Comparison of ENCODE assay signal across 1 cellular context in the genomic region with DNA sequence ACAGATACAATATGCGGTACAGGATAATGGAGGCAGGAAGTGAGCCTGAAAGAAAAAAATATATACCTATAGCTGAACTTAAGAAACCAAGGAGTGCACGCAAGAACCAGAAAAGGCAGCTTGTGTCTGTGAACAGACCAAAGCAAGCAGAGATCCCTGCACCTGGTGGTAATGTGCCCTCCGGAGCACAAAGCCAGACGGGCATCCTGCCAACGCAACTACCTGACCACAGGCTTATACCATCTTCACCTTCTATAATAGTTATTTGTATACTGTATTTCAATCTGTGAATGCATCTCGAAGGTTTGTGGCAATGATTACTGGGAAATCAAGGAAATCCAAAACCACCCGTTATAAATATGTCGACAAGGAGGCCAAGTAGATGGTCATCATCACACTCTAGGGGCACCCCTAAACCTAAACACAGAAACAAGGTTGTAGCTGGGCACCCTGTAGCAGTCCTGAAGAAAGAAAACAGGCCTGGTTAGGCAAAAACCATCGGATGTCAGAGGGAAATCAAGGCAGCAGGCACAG.
TF ChIP-seq lines count a peak whose summit lies in the region.

No MANE protein-coding gene starts in this region.

TF ChIP-seq in SK-N-SH, 30 proteins besides CTCF, POLR2A, EP300 and RAD21 (continued from another document):
- TF ChIP-seq, protein P1, sequence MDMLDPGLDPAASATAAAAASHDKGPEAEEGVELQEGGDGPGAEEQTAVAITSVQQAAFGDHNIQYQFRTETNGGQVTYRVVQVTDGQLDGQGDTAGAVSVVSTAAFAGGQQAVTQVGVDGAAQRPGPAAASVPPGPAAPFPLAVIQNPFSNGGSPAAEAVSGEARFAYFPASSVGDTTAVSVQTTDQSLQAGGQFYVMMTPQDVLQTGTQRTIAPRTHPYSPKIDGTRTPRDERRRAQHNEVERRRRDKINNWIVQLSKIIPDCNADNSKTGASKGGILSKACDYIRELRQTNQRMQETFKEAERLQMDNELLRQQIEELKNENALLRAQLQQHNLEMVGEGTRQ (IDR thresholded peaks at IDR 0.05; ENCODE audit: borderline replicate concordance, low read depth, low read length): no peak
- no peak for TF ChIP-seq MXI1 (IDR thresholded peaks at IDR 0.05; ENCODE audit: low read depth, low read length)
- no peak for TF ChIP-seq GABPA (IDR thresholded peaks at IDR 0.05; ENCODE audit: low read depth)
- no peak for TF ChIP-seq NFIC (IDR thresholded peaks at IDR 0.05; ENCODE audit: borderline replicate concordance)
- no peak for TF ChIP-seq CHD2 (IDR thresholded peaks at IDR 0.05; ENCODE audit: low read length, partially characterized antibody)
TF ChIP-seq in SK-N-SH: peak in this region for 0.
